ENCODE assay signal across 8 cellular contexts in genomic region chr4:109803924-109804571, GRCh38. TPM values are rescaled to one million over a fixed set of nuclear protein-coding genes. Genes with fewer than 3 reads are reported as not detected.
DNase-seq lines count a peak whose midpoint lies in the region; ATAC-seq and TF ChIP-seq lines count a peak whose summit lies in the region.

No MANE protein-coding gene starts in this region.

- BruUV-seq in PC-3 (replicated peaks; lab: Mats Ljungman, UMichigan), result no TSS peak

- H3K36me3 ChIP-seq in PC-3 (ENCODE audit: low read depth, low read length) (no peaks in the 10 kb centered on the region), aorta (ENCODE audit: control insufficient read depth in 1 of 2, insufficient read depth in 2 of 2, low read length in 1 of 2) (no peaks in the 10 kb centered on the region)

- peak; percentile 82 for ATAC-seq in GM18511 (IDR thresholded peaks at IDR 0.05; ENCODE audit: unreplicated experiment)
- peak; percentile 77 for ATAC-seq in HG03159 (IDR thresholded peaks at IDR 0.05; ENCODE audit: unreplicated experiment)
- ATAC-seq in PC-3, result peak; percentile 80
- ATAC-seq in aorta (ENCODE audit: low FRiP score), result no peak

- H3K4me1 ChIP-seq in PC-3 (ENCODE audit: insufficient read depth, low read length) (no peaks in the 10 kb centered on the region), aorta (ENCODE audit: control insufficient read depth in 1 of 2, insufficient read depth in 2 of 2, low read length in 2 of 2) (no peaks in the 10 kb centered on the region)

- POLR2A ChIA-PET in PC-3 (lab: Charles Lee; ENCODE audit: unreplicated experiment), result no interaction called here

- no peaks in the 10 kb centered on the region for H3K9me3 ChIP-seq in PC-3 (ENCODE audit: low read length)
- H3K9me3 ChIP-seq in aorta (ENCODE audit: control insufficient read depth, low read length), result no peaks in the 10 kb centered on the region

- no peaks in the 10 kb centered on the region for H3K79me2 ChIP-seq in PC-3 (ENCODE audit: low read length)

- H3K27me3 ChIP-seq in PC-3 (ENCODE audit: low read length), result no peaks in the 10 kb centered on the region
- H3K27me3 ChIP-seq in aorta (ENCODE audit: control insufficient read depth in 1 of 2, insufficient read depth in 2 of 2, low read length in 1 of 2), result peaks cover 0 to 2% of the 10 kb centered on the region in 2 donors

- peak; percentile 68 for TF ChIP-seq CTCF in PC-3 (conservative IDR thresholded peaks at IDR 0.05; ENCODE audit: low read depth, low read length)

- no peak for TF ChIP-seq POLR2A in erythroblast (IDR thresholded peaks at IDR 0.05; ENCODE audit: low read length)

- no peaks in the 10 kb centered on the region for H3F3A ChIP-seq in PC-3 (ENCODE audit: low read length, unreplicated experiment)

- WGBS in aorta, 2 donors, result 23% methylated on average over 4 of the region's 4 CpGs

- H3K4me2 ChIP-seq in PC-3 (ENCODE audit: low read length), result no peak overlapping the region

- H4K20me1 ChIP-seq in PC-3 (ENCODE audit: low read length), result no peaks in the 10 kb centered on the region

- no peak overlapping the region for H2AFZ ChIP-seq in PC-3 (ENCODE audit: low read length)

- no peak overlapping the region for H3K27ac ChIP-seq in PC-3 (ENCODE audit: low read length)
- no peak overlapping the region for H3K27ac ChIP-seq in aorta (ENCODE audit: low read depth in 1 of 2, low read length in 2 of 2)

- intact Hi-C loops in PC-3 (cut with micrococcal nuclease) (loop anchor here (1.0 to 2.0 kb wide), 3 partner anchors 101 to 381 kb away; partner anchors contain the start of gene CASP6), aorta (cut with DNase I) (no loop called here)

- DNase-seq in COLO668 (lab: John Stamatoyannopoulos, UW; ENCODE audit: unreplicated experiment) (peak; percentile 12), PC-3 (peak; percentile 58), erythroblast (lab: John Stamatoyannopoulos, UW) (peak; percentile 67 to 72), pons (ENCODE audit: low spot score) (peak; percentile 65), DMS153 treated with DMSO at 0.1 percent for 48 hours (lab: John Stamatoyannopoulos, UW; ENCODE audit: unreplicated experiment) (no peak), aorta (no peak)

- H3K9ac ChIP-seq in PC-3 (ENCODE audit: low read length), result no peak overlapping the region

- CTCF ChIA-PET in PC-3 (lab: Charles Lee), result interaction anchor here (1.0 to 1.3 kb wide), 2 partner anchors 103 to 145 kb away, joined by 4 to 13 read pairs; no protein-coding TSS in a partner anchor

- H3K9me2 ChIP-seq in PC-3 (replicated peaks; ENCODE audit: low read length), result no peaks in the 10 kb centered on the region

- H3K4me3 ChIP-seq in PC-3 (ENCODE audit: low read length) (no peak overlapping the region), aorta (ENCODE audit: low read length in 2 of 2) (no peak overlapping the region)

RNA-seq across cellular contexts. Expression of gene CFI, which starts 2.2 kb away (rescaled TPM):
- total RNA-seq in PC-3 (2014; rRNA removed) (not detected in 2 replicates), aorta (10 to 100 TPM; 33.7 to 64.5 TPM)
- 1 to 10 TPM; 1.0 to 1.9 TPM for polyA plus RNA-seq in aorta

RNA-seq across cellular contexts. Expression of gene GAR1, which starts 11.5 kb away (rescaled TPM):
- total RNA-seq in PC-3 (2014; rRNA removed) (15.9 and 26.0 TPM in 2 replicates), aorta (10 to 100 TPM in 1 of 2 donors, 1 to 10 TPM in 1; 9.8 to 11.3 TPM)
- polyA plus RNA-seq in aorta, result 10 to 100 TPM in 1 of 2 donors, 1 to 10 TPM in 1; 9.3 to 11.5 TPM

RNA-seq across cellular contexts. Expression of gene RRH, which starts 23.7 kb away (rescaled TPM):
- total RNA-seq in PC-3 (2014; rRNA removed) (0.18 and 0.29 TPM in 2 replicates), aorta (under 1 TPM; 0.27 to 0.71 TPM)
- not detected for polyA plus RNA-seq in aorta

RNA-seq across cellular contexts. Expression of gene LRIT3, which starts 43.9 kb away (rescaled TPM):
- 0.11 TPM in 1 of 2 replicates, not detected in the other for total RNA-seq in PC-3 (2014; rRNA removed)
- under 1 TPM; 0.26 to 0.36 TPM for total RNA-seq in aorta
- under 1 TPM in 1 of 2 donors, not detected in 1; 0.49 TPM for polyA plus RNA-seq in aorta

Comparison
In these comparisons a context has a peak if more than half of its experiments do, and no peak if none do; other contexts are left out.
1. DNase-seq: peak in COLO668 (single experiment), PC-3 (single experiment), erythroblast (2 of 2) and pons (single experiment); none in DMS153 treated with DMSO at 0.1 percent for 48 hours (single experiment) and aorta (0 of 2).
2. RNA of gene CFI, which starts 2.2 kb away (total RNA-seq): 33.7 to 64.5 TPM in aorta; not detected in PC-3; every median in the first group is over 10 times any median in the second.